11 cellular contexts compared by ENCODE assay signal in the genomic region with DNA sequence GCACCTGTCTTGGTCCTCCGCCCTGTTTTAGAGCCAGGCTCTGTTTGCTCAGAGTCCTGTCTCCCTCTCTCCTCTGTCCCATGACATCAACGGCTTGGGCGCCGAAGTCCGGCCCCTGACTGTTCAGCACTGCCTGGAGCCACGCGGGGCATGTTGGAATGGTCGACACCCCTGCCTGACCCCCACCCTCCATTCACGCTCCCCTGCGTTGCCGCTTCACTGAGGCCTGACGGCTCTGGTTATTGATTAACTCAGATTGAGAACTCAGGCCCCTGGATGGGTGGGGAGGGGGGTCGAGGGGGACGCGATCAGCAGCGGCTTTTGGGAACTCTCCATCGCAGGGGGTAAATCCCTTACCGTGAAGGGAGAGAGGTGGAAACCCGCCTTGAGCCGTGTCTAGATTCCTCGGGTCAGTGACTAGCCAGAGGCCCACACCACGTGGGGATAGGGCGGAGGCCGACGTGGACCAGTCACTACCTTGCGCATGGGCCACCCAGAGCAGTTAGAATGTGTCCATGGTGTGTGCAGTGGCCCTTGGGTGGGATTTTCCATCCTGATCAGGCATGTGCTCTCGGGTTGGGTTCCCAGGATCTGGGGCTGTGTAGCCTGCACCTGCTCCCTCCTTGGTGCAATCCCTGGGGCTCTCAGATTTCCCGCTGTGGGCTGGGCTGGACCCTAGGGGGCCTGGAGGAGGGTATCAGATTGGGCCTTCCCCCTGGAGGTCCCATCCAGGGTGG. TPM values are rescaled to one million over a fixed set of nuclear protein-coding genes. Genes with fewer than 3 reads are reported as not detected.
DNase-seq lines count a peak whose midpoint lies in the region; ATAC-seq and TF ChIP-seq lines count a peak whose summit lies in the region.
"Had no signal": no experiment of that assay in that cellular context is flagged by ENCODE, and none has a peak within 500 bp of the region (broad histone marks: within the 10 kb centered on the region; RNA-seq: fewer than 3 reads in every experiment).

No MANE protein-coding gene starts in this region.

- POLR2A ChIA-PET in A673 (lab: Charles Lee; ENCODE audit: low non-redundant PET), result no interaction called here

- H3K4me1 ChIP-seq in HAP-1, result no peaks in the 10 kb centered on the region; the same call in 1 of the 2 replicates
- H3K4me1 ChIP-seq in gastroesophageal sphincter, result peaks cover 0 to 32% (median 5%) of the 10 kb centered on the region in 3 donors
- peaks cover 24% of the 10 kb centered on the region for H3K4me1 ChIP-seq in neural progenitor cell
- no peaks in the 10 kb centered on the region for H3K4me1 ChIP-seq in A673 (ENCODE audit: insufficient read depth, low read length, poor library complexity, severe bottlenecking)

- no peaks in the 10 kb centered on the region for H3K9me3 ChIP-seq in HAP-1
- no peaks in the 10 kb centered on the region for H3K9me3 ChIP-seq in gastroesophageal sphincter
- H3K9me3 ChIP-seq in neural progenitor cell (ENCODE audit: low read depth), result no peaks in the 10 kb centered on the region
- no peaks in the 10 kb centered on the region for H3K9me3 ChIP-seq in A673 (ENCODE audit: low read depth, low read length, poor library complexity, severe bottlenecking)

- in situ Hi-C loops in ACHN (cut with HindIII; ENCODE audit: low pct_ligation_motif_present, low pct_unique_long_range_greater_than_20kb, low sequenced_read_pairs), result no loop called here
- in situ Hi-C loops in HAP-1 (cut with MboI; ENCODE audit: low sequenced_read_pairs), result no loop called here
- in situ Hi-C loops in KBM-7 (cut with MboI; ENCODE audit: low pct_unique_long_range_greater_than_20kb, low sequenced_read_pairs), result loop anchor here (25.0 kb wide), 1 partner anchor 302 kb away; a partner anchor contains a TSS

- H3K36me3 Mint-ChIP-seq in neural progenitor cell, result no peaks in the 10 kb centered on the region

- no peak for TF ChIP-seq EP300 in gastroesophageal sphincter (IDR thresholded peaks at IDR 0.05)

- no peaks in the 10 kb centered on the region for H3K9me3 Mint-ChIP-seq in neural progenitor cell

- peak overlapping the region; percentile 91 for H2AFZ ChIP-seq in neural progenitor cell (replicated peaks)

- H3K27ac ChIP-seq in gastroesophageal sphincter (peak overlapping the region in 3 of 4 donors; percentile 66 to 86 (median 76)), neural progenitor cell (no peak overlapping the region), A673 (ENCODE audit: low read depth, low read length, poor library complexity, severe bottlenecking) (no peak overlapping the region)

- H3K4me2 ChIP-seq in neural progenitor cell, result peak overlapping the region; percentile 92

- TF ChIP-seq POLR2A in gastroesophageal sphincter (IDR thresholded peaks at IDR 0.05), result no peak

- H3K4me3 ChIP-seq in HAP-1, result peak overlapping the region; percentile 11; the same call in 1 of the 2 replicates
- H3K4me3 ChIP-seq in gastroesophageal sphincter, result peak overlapping the region; percentile 42 to 65
- H3K4me3 ChIP-seq in neural progenitor cell, result peak overlapping the region; percentile 54
- no peak overlapping the region for H3K4me3 ChIP-seq in A673 (ENCODE audit: low read depth, low read length, poor library complexity, severe bottlenecking)

- DNase-seq in ACHN, result peak; percentile 80
- DNase-seq in HAP-1 (ENCODE audit: low spot score in 2 of 2), result no peak
- peak; percentile 36 for DNase-seq in neural progenitor cell (ENCODE audit: low spot score)
- DNase-seq in NCI-H187 treated with DMSO at 0.1 percent for 48 hours (lab: John Stamatoyannopoulos, UW), result no peak
- no peak for DNase-seq in KBM-7
- no peak for DNase-seq in NCI-H774 (lab: John Stamatoyannopoulos, UW)
- DNase-seq in A673 (ENCODE audit: low spot score), result no peak
- DNase-seq: activated CD8-positive, alpha-beta memory T cell treated with anti-CD3 and anti-CD28 coated beads, Interleukin-2, amount 50 U/mL, for 48 hours; NCI-H526 treated with DMSO at 0.1 percent for 48 hours; SW 1271 had no signal

- no peak overlapping the region for H3K27ac Mint-ChIP-seq in neural progenitor cell

- H4K20me1 ChIP-seq in neural progenitor cell (ENCODE audit: low read depth), result no peaks in the 10 kb centered on the region

- CTCF ChIA-PET in A673 (lab: Charles Lee), result no interaction called here

- intact Hi-C loops in A673 (cut with micrococcal nuclease; ENCODE audit: unreplicated experiment), result no loop called here

- H3K9ac ChIP-seq in neural progenitor cell, result no peak overlapping the region

- 93% methylated on average over 3 of the region's 28 CpGs; no CpG with 5 or more reads in 1 of the 2 donors for WGBS in gastroesophageal sphincter (ENCODE audit: low coverage in 1 of 2), 2 donors

- no peaks in the 10 kb centered on the region for H3K36me3 ChIP-seq in HAP-1 (replicated peaks)
- no peaks in the 10 kb centered on the region for H3K36me3 ChIP-seq in gastroesophageal sphincter
- no peaks in the 10 kb centered on the region for H3K36me3 ChIP-seq in neural progenitor cell
- no peaks in the 10 kb centered on the region for H3K36me3 ChIP-seq in A673 (ENCODE audit: insufficient read depth, low read length, poor library complexity, severe bottlenecking)

- no peaks in the 10 kb centered on the region for H3K79me2 ChIP-seq in neural progenitor cell (ENCODE audit: low read depth)

- peaks cover 55% of the 10 kb centered on the region for H3K27me3 Mint-ChIP-seq in neural progenitor cell (ENCODE audit: insufficient read depth, low read depth)

- no TSS peak for BruUV-seq in A673 (replicated peaks; lab: Mats Ljungman, UMichigan)

- ATAC-seq in gastroesophageal sphincter, result no peak

- H3F3A ChIP-seq in neural progenitor cell (ENCODE audit: low read depth), result no peaks in the 10 kb centered on the region

- no peaks in the 10 kb centered on the region for H3K27me3 ChIP-seq in HAP-1 (ENCODE audit: low read depth)
- H3K27me3 ChIP-seq in gastroesophageal sphincter, result peaks cover 54% of the 10 kb centered on the region
- peaks cover 47% of the 10 kb centered on the region for H3K27me3 ChIP-seq in neural progenitor cell
- H3K27me3 ChIP-seq in A673 (replicated peaks; ENCODE audit: insufficient read depth, low read depth, low read length, poor library complexity), result peaks cover 40% of the 10 kb centered on the region

- H3K4me3 Mint-ChIP-seq in neural progenitor cell, result peak overlapping the region; percentile 83

- no peak for TF ChIP-seq CTCF in gastroesophageal sphincter (IDR thresholded peaks at IDR 0.05)
- no peak for TF ChIP-seq CTCF in neural progenitor cell (IDR thresholded peaks at IDR 0.05)
- no peak for TF ChIP-seq CTCF in A673 (conservative IDR thresholded peaks at IDR 0.05; ENCODE audit: low read depth, low read length)

- peaks cover 18% of the 10 kb centered on the region for H3K4me1 Mint-ChIP-seq in neural progenitor cell

RNA-seq across cellular contexts. Expression of a gene that starts 1.0 kb away (rescaled TPM):
- total RNA-seq in gastroesophageal sphincter (1 to 10 TPM; 2.0 to 5.2 (median 3.7) TPM), neural progenitor cell (ENCODE audit: low replicate concordance) (3.0 and 5.2 TPM in 2 replicates), A673 (2021) (not detected in 2 replicates)

RNA-seq across cellular contexts. Expression of a gene that starts 25.0 kb away (rescaled TPM):
- 1 to 10 TPM in 1 of 4 donors, under 1 TPM in 2, not detected in 1; 0.27 to 5.9 (median 0.47) TPM for total RNA-seq in gastroesophageal sphincter
- total RNA-seq in neural progenitor cell (ENCODE audit: low replicate concordance), result not detected in 2 replicates
- total RNA-seq in A673 (2021), result not detected in 2 replicates

RNA-seq across cellular contexts. Expression of a gene that starts 30.2 kb away (rescaled TPM):
- total RNA-seq in gastroesophageal sphincter, result 10 to 100 TPM; 19.1 to 46.4 (median 40.9) TPM
- 17.4 and 44.6 TPM in 2 replicates for total RNA-seq in neural progenitor cell (ENCODE audit: low replicate concordance)
- 163 and 177 TPM in 2 replicates for total RNA-seq in A673 (2021)

RNA-seq across cellular contexts. Expression of a gene that starts 56.1 kb away (rescaled TPM):
- under 1 TPM in 1 of 4 donors, not detected in 3; 0.12 TPM for total RNA-seq in gastroesophageal sphincter
- 0.12 TPM in 1 of 2 replicates, not detected in the other for total RNA-seq in neural progenitor cell (ENCODE audit: low replicate concordance)
- total RNA-seq in A673 (2021), result 0.13 TPM in 1 of 2 replicates, not detected in the other

Comparison
In these comparisons a context has a peak if more than half of its experiments do, and no peak if none do; other contexts are left out.
1. DNase-seq: peak in ACHN (single experiment) and neural progenitor cell (single experiment); none in HAP-1 (0 of 2), NCI-H187 treated with DMSO at 0.1 percent for 48 hours (single experiment), KBM-7 (single experiment), NCI-H774 (single experiment) and A673 (single experiment).
2. H3K27ac ChIP-seq: peak in gastroesophageal sphincter (3 of 4); none in neural progenitor cell (single experiment) and A673 (single experiment).